In genomic region chr5:25544652-25545249, GRCh38 we compare ENCODE assay signal across 8 cellular contexts.
DNase-seq lines count a peak whose midpoint lies in the region; ATAC-seq and TF ChIP-seq lines count a peak whose summit lies in the region.

No MANE protein-coding gene starts in this region.

- WGBS in heart left ventricle, 4 donors, result 16 to 19% (median 18%) methylated on average over 6 of the region's 6 CpGs

- no peaks in the 10 kb centered on the region for H3K4me1 ChIP-seq in heart left ventricle

- no peak for TF ChIP-seq POLR2A in heart left ventricle (IDR thresholded peaks at IDR 0.05)

- peaks cover 7% of the 10 kb centered on the region for H3K9me3 Mint-ChIP-seq in activated CD4-positive, alpha-beta memory T cell treated with anti-CD3 and anti-CD28 coated beads, Interleukin-2, amount 10 ng/mL, durations not matched to agents 7 days and 5 days

- CTCF ChIA-PET in activated CD4-positive, alpha-beta memory T cell treated with anti-CD3 and anti-CD28 coated beads, Interleukin-2, amount 10 ng/mL, durations not matched to agents 7 days and 5 days (lab: Charles Lee), result no interaction called here

- no peak for ATAC-seq in heart left ventricle
- ATAC-seq in Right ventricle myocardium superior (ENCODE audit: poor library complexity), result no peak
- ATAC-seq in GM18498 (IDR thresholded peaks at IDR 0.05; ENCODE audit: unreplicated experiment), result no peak

- H3K36me3 ChIP-seq in heart left ventricle, result no peaks in the 10 kb centered on the region

- no peaks in the 10 kb centered on the region for H3K27me3 Mint-ChIP-seq in activated CD4-positive, alpha-beta memory T cell treated with anti-CD3 and anti-CD28 coated beads, Interleukin-2, amount 10 ng/mL, durations not matched to agents 7 days and 5 days

- intact Hi-C loops in heart left ventricle (cut with DNase I), result no loop called here
- intact Hi-C loops in Right ventricle myocardium superior (cut with DNase I), result no loop called here

- no peak for DNase-seq in heart left ventricle
- DNase-seq in Right ventricle myocardium superior, result no peak
- peak; percentile 52 for DNase-seq in MV-4-11 (lab: John Stamatoyannopoulos, UW)
- peak; percentile 19 for DNase-seq in UCSD-AML1 (lab: John Stamatoyannopoulos, UW; ENCODE audit: unreplicated experiment)
- DNase-seq in kidney glomerular epithelial cell (lab: John Stamatoyannopoulos, UW), result peak; percentile 39
- no peak for DNase-seq in activated CD4-positive, alpha-beta memory T cell treated with anti-CD3 and anti-CD28 coated beads, Interleukin-2, amount 10 ng/mL, durations not matched to agents 7 days and 5 days
- DNase-seq in stimulated activated CD4-positive, alpha-beta T cell treated with anti-CD3 and anti-CD28 coated beads, Interleukin-4, amount 100 ng/mL, for 24 hours, result no peak

- no peaks in the 10 kb centered on the region for H3K4me1 Mint-ChIP-seq in activated CD4-positive, alpha-beta memory T cell treated with anti-CD3 and anti-CD28 coated beads, Interleukin-2, amount 10 ng/mL, durations not matched to agents 7 days and 5 days

- H3K27ac Mint-ChIP-seq in activated CD4-positive, alpha-beta memory T cell treated with anti-CD3 and anti-CD28 coated beads, Interleukin-2, amount 10 ng/mL, durations not matched to agents 7 days and 5 days, result no peak overlapping the region

- POLR2A ChIA-PET in activated CD4-positive, alpha-beta memory T cell treated with anti-CD3 and anti-CD28 coated beads, Interleukin-2, amount 10 ng/mL, durations not matched to agents 7 days and 5 days (lab: Charles Lee), result no interaction called here

- H3K27me3 ChIP-seq in heart left ventricle, result no peaks in the 10 kb centered on the region

- no peak overlapping the region for H3K4me3 ChIP-seq in heart left ventricle

- peak in 10 of 12 donors; percentile 14 to 46 (median 30) for TF ChIP-seq CTCF in heart left ventricle (IDR thresholded peaks at IDR 0.05)

- H3K27ac ChIP-seq in heart left ventricle, result no peak overlapping the region

- peaks cover 0 to 12% (median 0%) of the 10 kb centered on the region in 12 donors for H3K9me3 ChIP-seq in heart left ventricle

- H3K4me3 Mint-ChIP-seq in activated CD4-positive, alpha-beta memory T cell treated with anti-CD3 and anti-CD28 coated beads, Interleukin-2, amount 10 ng/mL, durations not matched to agents 7 days and 5 days, result no peak overlapping the region

- no peaks in the 10 kb centered on the region for H3K36me3 Mint-ChIP-seq in activated CD4-positive, alpha-beta memory T cell treated with anti-CD3 and anti-CD28 coated beads, Interleukin-2, amount 10 ng/mL, durations not matched to agents 7 days and 5 days (ENCODE audit: low read depth)

Comparison
In these comparisons a context has a peak if more than half of its experiments do, and no peak if none do; other contexts are left out.
1. DNase-seq: peak in MV-4-11 (single experiment), UCSD-AML1 (single experiment) and kidney glomerular epithelial cell (single experiment); none in heart left ventricle (0 of 5), Right ventricle myocardium superior (single experiment), activated CD4-positive, alpha-beta memory T cell treated with anti-CD3 and anti-CD28 coated beads, Interleukin-2, amount 10 ng/mL, durations not matched to agents 7 days and 5 days (single experiment) and stimulated activated CD4-positive, alpha-beta T cell treated with anti-CD3 and anti-CD28 coated beads, Interleukin-4, amount 100 ng/mL, for 24 hours (single experiment).